In the genomic region with DNA sequence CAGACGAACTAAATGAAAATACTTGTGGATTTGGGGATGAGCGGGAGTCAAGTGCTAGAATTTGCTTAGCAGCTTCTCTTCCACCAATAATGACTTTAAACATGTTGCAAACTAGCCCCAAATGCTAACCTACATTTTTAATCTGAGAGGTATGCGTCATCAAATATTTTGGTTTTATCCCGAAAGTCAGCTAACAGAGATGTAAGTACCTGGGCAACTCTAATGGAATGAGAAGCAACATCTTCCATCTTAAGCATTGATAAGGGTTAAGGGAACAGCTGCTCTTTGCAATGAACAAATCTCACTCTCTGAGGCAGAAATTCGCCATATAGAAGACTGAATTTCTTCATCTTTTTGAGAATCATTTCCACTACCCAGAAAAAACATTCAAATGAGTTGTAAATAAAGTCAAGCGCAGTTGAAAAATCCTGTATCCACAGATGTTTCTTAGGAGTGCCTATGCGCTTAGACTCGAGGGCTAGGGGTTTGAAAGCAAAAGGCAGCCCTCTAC, we compare ENCODE assay signal across 8 cellular contexts. TPM values are rescaled to one million over a fixed set of nuclear protein-coding genes. Genes with fewer than 3 reads are reported as not detected.
DNase-seq lines count a peak whose midpoint lies in the region; ATAC-seq and TF ChIP-seq lines count a peak whose summit lies in the region.

No MANE protein-coding gene starts in this region.

- no peak for ATAC-seq in T-helper 17 cell
- no peak for ATAC-seq in HG03378 (IDR thresholded peaks at IDR 0.05; ENCODE audit: unreplicated experiment)
- ATAC-seq in HG03045 (IDR thresholded peaks at IDR 0.05; ENCODE audit: unreplicated experiment), result no peak

- no peak for TF ChIP-seq CTCF in GM12865 (IDR thresholded peaks at IDR 0.05; ENCODE audit: insufficient read depth, low read depth, low read length, missing control alignments)
- no peak for TF ChIP-seq CTCF in fibroblast of pulmonary artery (IDR thresholded peaks at IDR 0.05; ENCODE audit: low read length, missing control alignments)
- TF ChIP-seq CTCF in retinal pigment epithelial cell (conservative IDR thresholded peaks at IDR 0.05; ENCODE audit: low read depth, low read length), result no peak

- H3K36me3 Mint-ChIP-seq in T-helper 17 cell (ENCODE audit: low read depth), result peaks cover 7% of the 10 kb centered on the region

- H3K4me3 ChIP-seq in GM12865 (ENCODE audit: low read depth, low read length), result peak overlapping the region; percentile 57
- H3K4me3 ChIP-seq in fibroblast of pulmonary artery (replicated peaks; ENCODE audit: low read depth, low read length), result peak overlapping the region; percentile 63
- H3K4me3 ChIP-seq in retinal pigment epithelial cell (ENCODE audit: low read length), result peak overlapping the region; percentile 61

- H3K9me3 ChIP-seq in T-helper 17 cell (ENCODE audit: control insufficient read depth, low read length, poor library complexity, severe bottlenecking), result no peaks in the 10 kb centered on the region

- peak overlapping the region; percentile 90 for H3K4me3 Mint-ChIP-seq in T-helper 17 cell

- peaks cover 37% of the 10 kb centered on the region for H3K4me1 Mint-ChIP-seq in T-helper 17 cell

- H3K27me3 Mint-ChIP-seq in T-helper 17 cell, result no peaks in the 10 kb centered on the region

- DNase-seq in GM12865 (ENCODE audit: low read depth) (no peak), T-helper 17 cell (no peak), fibroblast of pulmonary artery (ENCODE audit: low read depth) (peak; percentile 11), retinal pigment epithelial cell (ENCODE audit: low read depth) (no peak), occipital lobe (lab: John Stamatoyannopoulos, UW) (no peak), GF-D8 (lab: John Stamatoyannopoulos, UW) (no peak)

- H3K27ac Mint-ChIP-seq in T-helper 17 cell, result peak overlapping the region; percentile 99

RNA-seq across cellular contexts. Expression of gene YPEL5, which starts 0.9 kb away (rescaled TPM):
- total RNA-seq in T-helper 17 cell (100 to 1,000 TPM; 614 to 922 TPM), occipital lobe (125 TPM)
